Comparison of ENCODE assay signal across 1 cellular context in the genomic region with DNA sequence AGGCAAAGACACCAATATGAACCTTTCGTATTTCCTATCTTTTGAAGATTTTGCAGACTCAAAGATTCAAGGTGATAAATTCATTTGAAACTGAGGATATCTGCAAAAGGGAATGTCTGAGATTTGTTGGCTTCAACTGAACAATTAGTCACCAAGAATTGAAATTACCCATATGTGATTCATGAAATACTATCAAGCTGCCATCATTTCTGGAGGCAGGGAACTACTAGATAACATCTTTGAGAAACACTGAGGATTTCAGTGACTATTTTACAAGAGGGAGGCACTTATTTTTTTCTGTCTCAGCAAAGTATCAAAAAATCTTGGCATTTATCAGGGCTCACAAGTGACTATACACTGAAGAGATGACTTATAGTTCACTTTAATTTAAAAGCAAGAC.
TF ChIP-seq lines count a peak whose summit lies in the region.

No MANE protein-coding gene starts in this region.

TF ChIP-seq in IMR-90, 13 proteins besides CTCF, POLR2A, EP300 and RAD21 (continued from another document):
- no peak for TF ChIP-seq NFE2L2 (IDR thresholded peaks at IDR 0.05; ENCODE audit: low read depth, low read length)
- no peak for TF ChIP-seq ELK1 (IDR thresholded peaks at IDR 0.05; ENCODE audit: borderline replicate concordance, low read depth, low read length)
- no peak for TF ChIP-seq RCOR1 (IDR thresholded peaks at IDR 0.05; ENCODE audit: insufficient replicate concordance, low read length)
- no peak for TF ChIP-seq MAFK (IDR thresholded peaks at IDR 0.05; ENCODE audit: low read depth, low read length)
- no peak for TF ChIP-seq CHD1 (IDR thresholded peaks at IDR 0.05; ENCODE audit: low read depth, low read length)
